In genomic region chr16:88812737-88813395, GRCh38 we compare ENCODE assay signal across 8 cellular contexts. TPM values are rescaled to one million over a fixed set of nuclear protein-coding genes. Genes with fewer than 3 reads are reported as not detected.
DNase-seq lines count a peak whose midpoint lies in the region; ATAC-seq, FAIRE-seq and TF ChIP-seq lines count a peak whose summit lies in the region.
"Not testable (repeated sequence)": the region's sequence is repeated elsewhere in the genome, so short reads cannot be mapped to it uniquely, and the experiment has no call there.

No MANE protein-coding gene starts in this region.

- H3K27me3 ChIP-seq in breast epithelium; mononuclear cell (ENCODE audit: insufficient read depth, low read length); skeletal muscle tissue (ENCODE audit: control insufficient read depth in 3 of 3, insufficient read depth in 3 of 3, low read length in 3 of 3): not testable (repeated sequence)

- H3K27ac ChIP-seq in A549 (peak overlapping the region; percentile 98 to 99), breast epithelium (peak overlapping the region; percentile 85 to 92), skeletal muscle tissue (ENCODE audit: low read depth, low read length) (peak overlapping the region; percentile 66)

- intact Hi-C loops in breast epithelium (cut with DNase I; ENCODE audit: low total_unique reads) = loop anchor here (1.0 kb wide), 1 partner anchor 411 kb away; no protein-coding TSS in a partner anchor

- H3K4me3 Mint-ChIP-seq in glutamatergic neuron (ENCODE audit: unreplicated experiment) = peak overlapping the region; percentile 82

- WGBS in A549 (ENCODE audit: missing lambda C conversion rate) = 70% methylated on average over 31 of the region's 35 CpGs

- not testable (repeated sequence) for TF ChIP-seq EP300 in A549 (IDR thresholded peaks at IDR 0.05)

- H3K9me3 Mint-ChIP-seq in glutamatergic neuron (ENCODE audit: unreplicated experiment) = not testable (repeated sequence)

- H3K4me1 ChIP-seq in A549 (peaks cover 21% of the 10 kb centered on the region), breast epithelium (peaks cover 14% of the 10 kb centered on the region in 2 donors), mononuclear cell (ENCODE audit: insufficient read depth, low read length) (peaks cover 34% of the 10 kb centered on the region), skeletal muscle tissue (ENCODE audit: control insufficient read depth in 3 of 3, insufficient read depth in 3 of 3, low read length in 3 of 3) (peaks cover 18 to 34% (median 25%) of the 10 kb centered on the region in 3 donors)

- not testable (repeated sequence) for TF ChIP-seq CTCF in A549 (IDR thresholded peaks at IDR 0.05); GM12864 (IDR thresholded peaks at IDR 0.05; ENCODE audit: low read depth, low read length, missing control alignments); breast epithelium (IDR thresholded peaks at IDR 0.05); glutamatergic neuron (IDR thresholded peaks at IDR 0.05; ENCODE audit: partially characterized antibody, unreplicated experiment)

- peak overlapping the region in 2 of 3 donors; percentile 53 to 62 for H3K9ac ChIP-seq in skeletal muscle tissue (ENCODE audit: low read depth in 1 of 3, low read length in 3 of 3)

- not testable (repeated sequence) for H3K36me3 Mint-ChIP-seq in glutamatergic neuron (ENCODE audit: unreplicated experiment)

- CTCF ChIA-PET in A549 (lab: Yijun Ruan, JAX) = interaction anchor here (0.5 to 3.8 kb wide), 17 partner anchors 9 to 619 kb away, joined by 3 to 28 read pairs (median 4); partner anchors contain the start of genes GALNS, TRAPPC2L and ZNF778

- H3K27me3 Mint-ChIP-seq in glutamatergic neuron (ENCODE audit: unreplicated experiment) = not testable (repeated sequence)

- not testable (repeated sequence) for TF ChIP-seq POLR2A in A549 (IDR thresholded peaks at IDR 0.05; ENCODE audit: low read length); breast epithelium (IDR thresholded peaks at IDR 0.05)

- H3K4me3 ChIP-seq in A549 (peak overlapping the region; percentile 83), GM12864 (ENCODE audit: low read depth, low read length) (peak overlapping the region; percentile 72), breast epithelium (peak overlapping the region; percentile 71 to 89 (median 88)), mononuclear cell (ENCODE audit: low read length) (peak overlapping the region; percentile 48), skeletal muscle tissue (ENCODE audit: low read length in 3 of 3) (peak overlapping the region; percentile 38 to 87 (median 76))

- peak in 1 of 2 experiments; percentile 68 for DNase-seq in A549 (ENCODE audit: low read depth in 1 of 2, low spot score in 1 of 2)
- not testable (repeated sequence) for DNase-seq in GM12864 (ENCODE audit: low read depth); glutamatergic neuron
- DNase-seq in MV-4-11 (lab: John Stamatoyannopoulos, UW) = peak; percentile 74
- DNase-seq in activated CD4-positive, alpha-beta T cell treated with anti-CD3 and anti-CD28 coated beads for 48 hours = peak; percentile 63
- peak in 1 of 2 donors; percentile 56 for DNase-seq in breast epithelium (ENCODE audit: low spot score in 2 of 2)

- H3K9me3 ChIP-seq in A549; breast epithelium; mononuclear cell (ENCODE audit: low read depth, low read length); skeletal muscle tissue (ENCODE audit: control insufficient read depth in 3 of 3, low read length in 3 of 3): not testable (repeated sequence)

- H3K4me1 Mint-ChIP-seq in glutamatergic neuron (ENCODE audit: low read depth, unreplicated experiment) = not testable (repeated sequence)

- not testable (repeated sequence) for TF ChIP-seq RAD21 in A549 (conservative IDR thresholded peaks at IDR 0.05 in 1 of 2, IDR thresholded peaks at IDR 0.05 in 1 of 2)

- peak overlapping the region; percentile 76 for H3K27ac Mint-ChIP-seq in glutamatergic neuron (ENCODE audit: unreplicated experiment)

- peak overlapping the region; percentile 99 for H3K4me2 ChIP-seq in A549

- H3K36me3 ChIP-seq in breast epithelium = not testable (repeated sequence)
- peaks cover 7 to 16% (median 12%) of the 10 kb centered on the region in 3 donors for H3K36me3 ChIP-seq in skeletal muscle tissue (ENCODE audit: control insufficient read depth in 3 of 3, insufficient read depth in 3 of 3, low read length in 3 of 3)

- FAIRE-seq in A549 (lab: Jason Lieb, UNC) = not testable (repeated sequence)

- POLR2A ChIA-PET in A549 (lab: Yijun Ruan, JAX) = interaction anchor here (3.8 to 4.8 kb wide), 2 partner anchors 29 to 45 kb away, joined by 18 to 33 read pairs; partner anchors contain the start of genes GALNS, PIEZO1 and TRAPPC2L

- 0 out of 6 replicates have a peak, but pooled peaks of 1 of the 2 experiments have one; percentile 0 for ATAC-seq in A549

TF ChIP-seq in A549, 52 proteins besides CTCF, POLR2A, EP300 and RAD21:
- peak in 1 of 2 experiments; percentile 72; a peak in 2 of 4 replicates for TF ChIP-seq CEBPB (IDR thresholded peaks at IDR 0.05)

RNA-seq across cellular contexts. Expression of gene APRT, which starts 1.1 kb away (rescaled TPM):
- polyA plus RNA-seq in A549 (2011; rRNA removed) = 113 and 115 TPM in 2 replicates
- 223 and 291 TPM in 2 replicates for polyA plus RNA-seq in A549 (2012; cell fraction: cytosol; rRNA removed)
- polyA plus RNA-seq in A549 (2012; cell fraction: nucleus; rRNA removed) = 199 and 257 TPM in 2 replicates
- polyA plus RNA-seq in A549 (2017; fragmentation: RNase III; extraction: RNeasy Plus Mini Kit Qiagen cat#74134 plus additional on column Dnase treatment) = 252 to 259 TPM (median 258 TPM) in 3 replicates
- 54.2 and 54.5 TPM in 2 replicates for polyA minus RNA-seq in A549 (2011; rRNA and poly(A)+ RNA removed)
- total RNA-seq in breast epithelium = 100 to 1,000 TPM in 2 of 3 donors, 10 to 100 TPM in 1; 93.8 to 152 (median 126) TPM
- 54.4 TPM for total RNA-seq in glutamatergic neuron (ENCODE audit: unreplicated experiment)
- total RNA-seq in mononuclear cell = 70.8 TPM
- total RNA-seq in skeletal muscle tissue = 41.8 TPM

RNA-seq across cellular contexts. Expression of gene CDT1, which starts 9.3 kb away (rescaled TPM):
- polyA plus RNA-seq in A549 (2011; rRNA removed) = 3.4 and 3.8 TPM in 2 replicates
- polyA plus RNA-seq in A549 (2012; cell fraction: cytosol; rRNA removed) = 30.8 and 47.0 TPM in 2 replicates
- 41.9 and 85.6 TPM in 2 replicates for polyA plus RNA-seq in A549 (2012; cell fraction: nucleus; rRNA removed)
- 16.0 to 17.5 TPM (median 17.0 TPM) in 3 replicates for polyA plus RNA-seq in A549 (2017; fragmentation: RNase III; extraction: RNeasy Plus Mini Kit Qiagen cat#74134 plus additional on column Dnase treatment)
- polyA minus RNA-seq in A549 (2011; rRNA and poly(A)+ RNA removed) = 4.1 and 6.5 TPM in 2 replicates
- 1 to 10 TPM; 1.3 to 3.3 (median 3.2) TPM for total RNA-seq in breast epithelium
- total RNA-seq in glutamatergic neuron (ENCODE audit: unreplicated experiment) = 5.6 TPM
- total RNA-seq in mononuclear cell = 0.42 TPM
- 6.3 TPM for total RNA-seq in skeletal muscle tissue

RNA-seq across cellular contexts. Expression of gene PIEZO1, which starts 27.8 kb away (rescaled TPM):
- polyA plus RNA-seq in A549 (2011; rRNA removed) (26.1 and 35.9 TPM in 2 replicates), A549 (2017; fragmentation: RNase III; extraction: RNeasy Plus Mini Kit Qiagen cat#74134 plus additional on column Dnase treatment) (78.3 to 84.7 TPM (median 79.1 TPM) in 3 replicates)
- 141 and 172 TPM in 2 replicates for polyA plus RNA-seq in A549 (2012; cell fraction: cytosol; rRNA removed)
- 630 and 946 TPM in 2 replicates for polyA plus RNA-seq in A549 (2012; cell fraction: nucleus; rRNA removed)
- polyA minus RNA-seq in A549 (2011; rRNA and poly(A)+ RNA removed) = 43.0 and 54.8 TPM in 2 replicates
- total RNA-seq in breast epithelium (100 to 1,000 TPM in 2 of 3 donors, 10 to 100 TPM in 1; 90.7 to 181 (median 135) TPM), glutamatergic neuron (ENCODE audit: unreplicated experiment) (12.3 TPM), mononuclear cell (54.5 TPM), skeletal muscle tissue (45.9 TPM)

RNA-seq across cellular contexts. Expression of gene GALNS, which starts 43.9 kb away (rescaled TPM):
- polyA plus RNA-seq in A549 (2011; rRNA removed) = 7.0 and 14.7 TPM in 2 replicates
- 17.3 and 22.2 TPM in 2 replicates for polyA plus RNA-seq in A549 (2012; cell fraction: cytosol; rRNA removed)
- polyA plus RNA-seq in A549 (2012; cell fraction: nucleus; rRNA removed) = 38.9 and 41.1 TPM in 2 replicates
- polyA plus RNA-seq in A549 (2017; fragmentation: RNase III; extraction: RNeasy Plus Mini Kit Qiagen cat#74134 plus additional on column Dnase treatment) = 27.9 to 31.2 TPM (median 29.9 TPM) in 3 replicates
- polyA minus RNA-seq in A549 (2011; rRNA and poly(A)+ RNA removed) = 9.8 and 10.2 TPM in 2 replicates
- total RNA-seq in breast epithelium = 10 to 100 TPM; 16.2 to 29.5 (median 17.9) TPM
- 31.7 TPM for total RNA-seq in glutamatergic neuron (ENCODE audit: unreplicated experiment)
- 21.6 TPM for total RNA-seq in mononuclear cell
- 9.9 TPM for total RNA-seq in skeletal muscle tissue

RNA-seq across cellular contexts. Expression of gene TRAPPC2L, which starts 44.1 kb away (rescaled TPM):
- polyA plus RNA-seq in A549 (2011; rRNA removed) = 70.3 and 77.0 TPM in 2 replicates
- 81.5 and 101 TPM in 2 replicates for polyA plus RNA-seq in A549 (2012; cell fraction: cytosol; rRNA removed)
- 63.1 and 63.3 TPM in 2 replicates for polyA plus RNA-seq in A549 (2012; cell fraction: nucleus; rRNA removed)
- polyA plus RNA-seq in A549 (2017; fragmentation: RNase III; extraction: RNeasy Plus Mini Kit Qiagen cat#74134 plus additional on column Dnase treatment) = 69.4 to 80.2 TPM (median 77.5 TPM) in 3 replicates
- 28.6 and 47.8 TPM in 2 replicates for polyA minus RNA-seq in A549 (2011; rRNA and poly(A)+ RNA removed)
- total RNA-seq in breast epithelium = 10 to 100 TPM; 32.1 to 37.8 (median 34.4) TPM
- 50.6 TPM for total RNA-seq in glutamatergic neuron (ENCODE audit: unreplicated experiment)
- 24.0 TPM for total RNA-seq in mononuclear cell
- 29.2 TPM for total RNA-seq in skeletal muscle tissue
